ENCODE assay signal across 18 cellular contexts in the genomic region with DNA sequence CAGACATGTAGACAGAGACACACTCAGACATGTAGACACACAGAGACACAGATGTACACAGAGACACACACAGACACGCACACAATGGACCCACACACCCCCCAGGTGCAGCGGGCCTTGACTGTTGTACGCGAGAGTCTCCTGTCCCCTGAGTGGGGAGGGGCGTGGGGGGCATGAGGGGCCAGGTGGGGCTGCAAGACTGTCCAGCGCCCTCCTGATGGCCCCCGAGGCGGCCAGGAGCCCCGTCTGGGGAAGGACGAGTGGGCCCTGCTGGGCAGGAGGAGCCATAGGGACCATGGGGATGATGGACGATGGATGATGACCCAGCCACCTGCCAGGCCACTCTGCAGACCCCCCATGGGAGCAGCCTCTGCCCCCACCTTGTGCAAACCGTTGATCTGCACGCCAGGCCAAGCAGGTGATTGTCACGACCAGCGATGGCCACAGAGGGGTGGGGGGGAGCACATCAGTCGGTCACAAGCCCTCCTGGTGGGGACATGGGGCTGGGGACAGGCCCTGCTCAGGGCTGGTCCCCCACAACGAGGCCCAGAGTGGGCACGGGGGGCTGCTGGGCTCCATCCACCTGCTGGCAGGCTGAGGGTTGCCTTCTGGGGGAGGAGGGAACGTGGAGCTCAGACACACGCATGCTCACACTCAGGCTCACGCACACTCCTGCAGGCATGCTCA. TPM values are rescaled to one million over a fixed set of nuclear protein-coding genes. Genes with fewer than 3 reads are reported as not detected.
DNase-seq lines count a peak whose midpoint lies in the region; ATAC-seq, FAIRE-seq and TF ChIP-seq lines count a peak whose summit lies in the region.
"Had no signal": no experiment of that assay in that cellular context is flagged by ENCODE, and none has a peak within 500 bp of the region (broad histone marks: within the 10 kb centered on the region; RNA-seq: fewer than 3 reads in every experiment).

No MANE protein-coding gene starts in this region.

- H3K79me2 ChIP-seq in HepG2 (ENCODE audit: insufficient read depth, low read length) (no peaks in the 10 kb centered on the region), HCT116 (ENCODE audit: insufficient read depth, low read length) (no peaks in the 10 kb centered on the region)

- H3K9ac ChIP-seq in HepG2 (ENCODE audit: insufficient read depth, low read depth, low read length) (no peak overlapping the region), HCT116 (ENCODE audit: low read length) (no peak overlapping the region)

- TF ChIP-seq CTCF in HepG2 (CRISPR knock-in tag; IDR thresholded peaks at IDR 0.05), result no peak
- TF ChIP-seq CTCF in right lobe of liver (IDR thresholded peaks at IDR 0.05), result no peak
- no peak for TF ChIP-seq CTCF in HCT116 (IDR thresholded peaks at IDR 0.05 in 2 of 3, conservative IDR thresholded peaks at IDR 0.05 in 1 of 3; ENCODE audit: borderline replicate concordance in 1 of 3, insufficient read depth in 1 of 3, low read depth in 2 of 3, low read length in 2 of 3)
- peak; percentile 20 for TF ChIP-seq CTCF in type B pancreatic cell (conservative IDR thresholded peaks at IDR 0.05)
- TF ChIP-seq CTCF in nephron progenitor cell (IDR thresholded peaks at IDR 0.05), result no peak
- TF ChIP-seq CTCF in RWPE1 (conservative IDR thresholded peaks at IDR 0.05; ENCODE audit: low read depth), result no peak

- TF ChIP-seq EP300 in HepG2 (IDR thresholded peaks at IDR 0.05; ENCODE audit: low read depth in 2 of 2, low read length in 2 of 2) (no peak), HepG2 (CRISPR knock-in tag; IDR thresholded peaks at IDR 0.05; ENCODE audit: borderline replicate concordance) (no peak)

- H3K27me3 ChIP-seq in HepG2 (ENCODE audit: control insufficient read depth in 1 of 2, insufficient read depth in 2 of 2, low read length in 2 of 2) (peaks cover 19 to 65% of the 10 kb centered on the region in 2 experiments), right lobe of liver (peaks cover 0 to 5% of the 10 kb centered on the region in 2 donors), HCT116 (ENCODE audit: insufficient read depth, low read length) (no peaks in the 10 kb centered on the region)

- no peak for TF ChIP-seq POLR2A in HepG2 (IDR thresholded peaks at IDR 0.05; ENCODE audit: insufficient read depth in 1 of 2, low read depth in 2 of 2, low read length in 2 of 2)
- TF ChIP-seq POLR2A in right lobe of liver (IDR thresholded peaks at IDR 0.05), result no peak
- TF ChIP-seq POLR2A in HCT116 (IDR thresholded peaks at IDR 0.05; ENCODE audit: borderline replicate concordance, extremely low read depth, insufficient read depth, insufficient read length), result no peak
- TF ChIP-seq POLR2A in erythroblast (IDR thresholded peaks at IDR 0.05; ENCODE audit: low read length), result no peak

- H3K4me3 Mint-ChIP-seq in type B pancreatic cell, result no peak overlapping the region
- H3K4me3 Mint-ChIP-seq in nephron progenitor cell, result no peak overlapping the region

- H3K36me3 ChIP-seq in HepG2 (replicated peaks in 1 of 2; ENCODE audit: control insufficient read depth in 1 of 2, insufficient read depth in 2 of 2, low read length in 2 of 2) (no peaks in the 10 kb centered on the region), right lobe of liver (no peaks in the 10 kb centered on the region), HCT116 (ENCODE audit: control insufficient read depth in 1 of 2, insufficient read depth in 2 of 2, low read length in 2 of 2) (no peaks in the 10 kb centered on the region)

- no peaks in the 10 kb centered on the region for H3K9me2 ChIP-seq in HCT116 (ENCODE audit: insufficient read depth)

- H3K27ac ChIP-seq in HepG2 (ENCODE audit: extremely low read length, insufficient read depth, low read length), result no peak overlapping the region
- H3K27ac ChIP-seq in right lobe of liver, result no peak overlapping the region
- no peak overlapping the region for H3K27ac ChIP-seq in HCT116 (ENCODE audit: low read depth, low read length)
- no peak overlapping the region for H3K27ac ChIP-seq in RWPE1

- no peaks in the 10 kb centered on the region for H3K9me3 Mint-ChIP-seq in type B pancreatic cell
- H3K9me3 Mint-ChIP-seq in nephron progenitor cell, result no peaks in the 10 kb centered on the region
- H3K9me3 Mint-ChIP-seq: CD14-positive monocyte had no signal

- ATAC-seq in HepG2, result peak; percentile 62
- no peak for ATAC-seq in right lobe of liver
- ATAC-seq in HCT116, result 0 out of 2 replicates have a peak, but pooled peaks have one; percentile 28
- ATAC-seq in HG03354 (IDR thresholded peaks at IDR 0.05; ENCODE audit: poor library complexity, severe bottlenecking, unreplicated experiment), result no peak

- DNase-seq in HepG2 (ENCODE audit: low spot score) (no peak), right lobe of liver (no peak), HCT116 (ENCODE audit: low read depth, low spot score) (no peak), erythroblast (lab: John Stamatoyannopoulos, UW) (peak; percentile 24 to 35), type B pancreatic cell (ENCODE audit: extremely low spot score, unreplicated experiment) (no peak), nephron progenitor cell (no peak), RWPE1 (ENCODE audit: low spot score) (no peak)
- DNase-seq: DMS153, KG1, NCI-H1417 treated with DMSO at 0.1 percent for 48 hours, NCI-H2029, NCI-H2171, NCI-H446 treated with DMSO at 0.1 percent for 48 hours, RPMI8226 had no signal

- FAIRE-seq in HepG2 (lab: Jason Lieb, UNC), result no peak

- BruUV-seq in HepG2 (replicated peaks; lab: Mats Ljungman, UMichigan) (no TSS peak), HCT116 (replicated peaks; lab: Mats Ljungman, UMichigan) (no TSS peak)

- CTCF ChIA-PET in HepG2 (lab: Yijun Ruan, JAX; ENCODE audit: low intra/inter-chr PET ratio, low total read pairs) (no interaction called here), HCT116 (lab: Charles Lee) (no interaction called here), RWPE1 (lab: Yijun Ruan, JAX) (no interaction called here)

- RAD21 ChIA-PET in HCT116 (lab: Charles Lee; ENCODE audit: low non-redundant PET in 1 of 2, low total read pairs in 2 of 2, uncharacterized antibody in 2 of 2, unreplicated experiment in 2 of 2), result no interaction called here

- H3K36me3 Mint-ChIP-seq in type B pancreatic cell (no peaks in the 10 kb centered on the region), nephron progenitor cell (ENCODE audit: low read depth) (no peaks in the 10 kb centered on the region)
- H3K36me3 Mint-ChIP-seq: CD14-positive monocyte had no signal

- H3K27me3 Mint-ChIP-seq in type B pancreatic cell, result peaks cover 15% of the 10 kb centered on the region
- H3K27me3 Mint-ChIP-seq in nephron progenitor cell (ENCODE audit: low read depth, poor library complexity), result peaks cover 23% of the 10 kb centered on the region

- POLR2A ChIA-PET in HepG2 (lab: Yijun Ruan, JAX), result no interaction called here
- POLR2A ChIA-PET in HCT116 (lab: Charles Lee), result no interaction called here
- POLR2A ChIA-PET in RWPE1 (lab: Yijun Ruan, JAX; ENCODE audit: low non-redundant PET), result no interaction called here

- H3K9me3 ChIP-seq in HepG2 (ENCODE audit: low read length) (no peaks in the 10 kb centered on the region), right lobe of liver (no peaks in the 10 kb centered on the region), HCT116 (ENCODE audit: control insufficient read depth in 1 of 2, insufficient read depth in 1 of 2, low read depth in 1 of 2, low read length in 2 of 2) (no peaks in the 10 kb centered on the region)

- H3K4me1 ChIP-seq in HepG2 (ENCODE audit: insufficient read depth, low read length) (peaks cover 33% of the 10 kb centered on the region), right lobe of liver (no peaks in the 10 kb centered on the region), HCT116 (ENCODE audit: control insufficient read depth in 1 of 2, insufficient read depth in 2 of 2, low read length in 2 of 2) (peaks cover 0 to 9% of the 10 kb centered on the region in 2 experiments; a peak in 1 of 4 replicates)

- peaks cover 4% of the 10 kb centered on the region for H3K4me1 Mint-ChIP-seq in type B pancreatic cell (ENCODE audit: unreplicated experiment)
- peaks cover 50% of the 10 kb centered on the region for H3K4me1 Mint-ChIP-seq in nephron progenitor cell

- 17% methylated on average over 3 of the region's 21 CpGs for WGBS in HepG2 (ENCODE audit: low lambda C conversion rate)
- 24% methylated on average over 4 of the region's 21 CpGs for WGBS in right lobe of liver (ENCODE audit: insufficient coverage, low coverage, low lambda C conversion rate, missing lambda C conversion rate)

- in situ Hi-C loops in HepG2 (cut with HindIII; ENCODE audit: extremely low pct_ligation_motif_present, low pct_unique_long_range_greater_than_20kb), result no loop called here

- H2AFZ ChIP-seq in HepG2 (ENCODE audit: low read length) (no peak overlapping the region), HCT116 (ENCODE audit: low read depth, low read length, poor library complexity, severe bottlenecking) (no peak overlapping the region)

- intact Hi-C loops in HepG2 (cut with micrococcal nuclease; ENCODE audit: unreplicated experiment), result no loop called here
- intact Hi-C loops in right lobe of liver (cut with DNase I), result no loop called here
- intact Hi-C loops in HCT116 (cut with micrococcal nuclease), result no loop called here

- H4K20me1 ChIP-seq in HepG2 (ENCODE audit: insufficient read depth, low read length) (no peaks in the 10 kb centered on the region), HCT116 (ENCODE audit: insufficient read depth) (no peaks in the 10 kb centered on the region)

- H3K4me2 ChIP-seq in HepG2 (ENCODE audit: low read depth, low read length) (no peak overlapping the region), HCT116 (ENCODE audit: low read length) (no peak overlapping the region)

- H3K4me3 ChIP-seq in HepG2 (replicated peaks in 1 of 3; ENCODE audit: insufficient read depth in 1 of 3, low read depth in 2 of 3, low read length in 3 of 3) (no peak overlapping the region), right lobe of liver (no peak overlapping the region), HCT116 (replicated peaks in 1 of 2; ENCODE audit: low read depth in 1 of 2, low read length in 2 of 2) (no peak overlapping the region)

- no peak overlapping the region for H3K27ac Mint-ChIP-seq in type B pancreatic cell
- H3K27ac Mint-ChIP-seq in nephron progenitor cell, result no peak overlapping the region

- TF ChIP-seq RAD21 in HepG2 (CRISPR knock-in tag; IDR thresholded peaks at IDR 0.05), result no peak
- TF ChIP-seq RAD21 in HCT116 (IDR thresholded peaks at IDR 0.05; ENCODE audit: low read depth), result no peak

RNA-seq across cellular contexts. Expression of a gene that starts 11.6 kb away (rescaled TPM):
- total RNA-seq in HepG2 (2016; rRNA removed; fragmentation: Illumina TruSeq; extraction: Trizol) (not detected in 2 replicates), right lobe of liver (under 1 TPM; 0.09 to 0.38 (median 0.19) TPM), HCT116 (2021; ENCODE audit: unreplicated experiment) (not detected), type B pancreatic cell (ENCODE audit: low replicate concordance) (not detected in 2 replicates)
- not detected in 2 replicates for total RNA-seq in HepG2 (2016; cell fraction: cytosol; rRNA removed; fragmentation: Illumina TruSeq; extraction: Trizol; ENCODE audit: low read depth)
- not detected in 2 replicates for total RNA-seq in HepG2 (2016; cell fraction: insoluble cytoplasmic fraction; rRNA removed; fragmentation: Illumina TruSeq; extraction: Trizol)
- not detected in 2 replicates for total RNA-seq in HepG2 (2016; cell fraction: membrane; rRNA removed; fragmentation: Illumina TruSeq; extraction: Trizol)
- total RNA-seq in HepG2 (2016; cell fraction: nucleus; rRNA removed; fragmentation: Illumina TruSeq; extraction: Trizol), result not detected in 2 replicates
- not detected in 2 replicates for polyA plus RNA-seq in HepG2 (2011; rRNA removed)
- polyA plus RNA-seq in HepG2 (2011; cell fraction: cytosol; rRNA removed), result not detected in 2 replicates
- polyA plus RNA-seq in HepG2 (2011; cell fraction: nucleus; rRNA removed), result not detected in 2 replicates
- polyA plus RNA-seq in HepG2 (2012), result not detected in 2 replicates
- not detected in 2 replicates for polyA plus RNA-seq in HepG2 (2016; cell fraction: cytosol; fragmentation: Illumina TruSeq; extraction: Trizol; ENCODE audit: low read depth)
- polyA plus RNA-seq in HepG2 (2016; cell fraction: insoluble cytoplasmic fraction; fragmentation: Illumina TruSeq; extraction: Trizol; ENCODE audit: low read depth), result not detected in 2 replicates
- not detected in 2 replicates for polyA plus RNA-seq in HepG2 (2016; cell fraction: membrane; fragmentation: Illumina TruSeq; extraction: Trizol; ENCODE audit: low read depth)
- not detected in 2 replicates for polyA plus RNA-seq in HepG2 (2016; cell fraction: nucleus; fragmentation: Illumina TruSeq; extraction: Trizol; ENCODE audit: insufficient read depth, low read depth)
- not detected in 2 replicates for polyA minus RNA-seq in HepG2 (2011; rRNA and poly(A)+ RNA removed; ENCODE audit: low replicate concordance)
- not detected in 2 replicates for polyA minus RNA-seq in HepG2 (2011; cell fraction: cytosol; rRNA and poly(A)+ RNA removed)
- polyA minus RNA-seq in HepG2 (2011; cell fraction: nucleus; rRNA and poly(A)+ RNA removed), result not detected in 2 replicates
- polyA plus RNA-seq in HCT116 (2012), result not detected in 2 replicates
- total RNA-seq: A673, H4 had no signal

RNA-seq across cellular contexts. Expression of a gene that starts 19.2 kb away (rescaled TPM):
- total RNA-seq in HepG2 (2016; rRNA removed; fragmentation: Illumina TruSeq; extraction: Trizol) (not detected in 2 replicates), right lobe of liver (not detected), HCT116 (2021; ENCODE audit: unreplicated experiment) (not detected), type B pancreatic cell (ENCODE audit: low replicate concordance) (not detected in 2 replicates)
- total RNA-seq in HepG2 (2016; cell fraction: cytosol; rRNA removed; fragmentation: Illumina TruSeq; extraction: Trizol; ENCODE audit: low read depth), result not detected in 2 replicates
- not detected in 2 replicates for total RNA-seq in HepG2 (2016; cell fraction: insoluble cytoplasmic fraction; rRNA removed; fragmentation: Illumina TruSeq; extraction: Trizol)
- not detected in 2 replicates for total RNA-seq in HepG2 (2016; cell fraction: membrane; rRNA removed; fragmentation: Illumina TruSeq; extraction: Trizol)
- total RNA-seq in HepG2 (2016; cell fraction: nucleus; rRNA removed; fragmentation: Illumina TruSeq; extraction: Trizol), result not detected in 2 replicates
- not detected in 2 replicates for polyA plus RNA-seq in HepG2 (2011; rRNA removed)
- polyA plus RNA-seq in HepG2 (2011; cell fraction: cytosol; rRNA removed), result not detected in 2 replicates
- polyA plus RNA-seq in HepG2 (2011; cell fraction: nucleus; rRNA removed), result not detected in 2 replicates
- not detected in 2 replicates for polyA plus RNA-seq in HepG2 (2012)
- not detected in 2 replicates for polyA plus RNA-seq in HepG2 (2016; cell fraction: cytosol; fragmentation: Illumina TruSeq; extraction: Trizol; ENCODE audit: low read depth)
- polyA plus RNA-seq in HepG2 (2016; cell fraction: insoluble cytoplasmic fraction; fragmentation: Illumina TruSeq; extraction: Trizol; ENCODE audit: low read depth), result not detected in 2 replicates
- polyA plus RNA-seq in HepG2 (2016; cell fraction: membrane; fragmentation: Illumina TruSeq; extraction: Trizol; ENCODE audit: low read depth), result not detected in 2 replicates
- not detected in 2 replicates for polyA plus RNA-seq in HepG2 (2016; cell fraction: nucleus; fragmentation: Illumina TruSeq; extraction: Trizol; ENCODE audit: insufficient read depth, low read depth)
- polyA minus RNA-seq in HepG2 (2011; rRNA and poly(A)+ RNA removed; ENCODE audit: low replicate concordance), result not detected in 2 replicates
- polyA minus RNA-seq in HepG2 (2011; cell fraction: cytosol; rRNA and poly(A)+ RNA removed), result not detected in 2 replicates
- polyA minus RNA-seq in HepG2 (2011; cell fraction: nucleus; rRNA and poly(A)+ RNA removed), result not detected in 2 replicates
- polyA plus RNA-seq in HCT116 (2012), result not detected in 2 replicates
- total RNA-seq: A673, H4 had no signal

RNA-seq across cellular contexts. Expression of a gene that starts 27.4 kb away (rescaled TPM):
- total RNA-seq in HepG2 (2016; rRNA removed; fragmentation: Illumina TruSeq; extraction: Trizol), result 0.07 and 0.93 TPM in 2 replicates
- not detected in 2 replicates for total RNA-seq in HepG2 (2016; cell fraction: cytosol; rRNA removed; fragmentation: Illumina TruSeq; extraction: Trizol; ENCODE audit: low read depth)
- 0.37 TPM in 1 of 2 replicates, not detected in the other for total RNA-seq in HepG2 (2016; cell fraction: insoluble cytoplasmic fraction; rRNA removed; fragmentation: Illumina TruSeq; extraction: Trizol)
- total RNA-seq in HepG2 (2016; cell fraction: membrane; rRNA removed; fragmentation: Illumina TruSeq; extraction: Trizol), result 0.06 TPM in 1 of 2 replicates, not detected in the other
- 0.34 and 0.50 TPM in 2 replicates for total RNA-seq in HepG2 (2016; cell fraction: nucleus; rRNA removed; fragmentation: Illumina TruSeq; extraction: Trizol)
- polyA plus RNA-seq in HepG2 (2011; rRNA removed), result 0.24 and 0.65 TPM in 2 replicates
- polyA plus RNA-seq in HepG2 (2011; cell fraction: cytosol; rRNA removed), result 0.04 and 0.11 TPM in 2 replicates
- 4.2 and 6.4 TPM in 2 replicates for polyA plus RNA-seq in HepG2 (2011; cell fraction: nucleus; rRNA removed)
- polyA plus RNA-seq in HepG2 (2012), result 0.08 and 0.77 TPM in 2 replicates
- not detected in 2 replicates for polyA plus RNA-seq in HepG2 (2016; cell fraction: cytosol; fragmentation: Illumina TruSeq; extraction: Trizol; ENCODE audit: low read depth)
- polyA plus RNA-seq in HepG2 (2016; cell fraction: insoluble cytoplasmic fraction; fragmentation: Illumina TruSeq; extraction: Trizol; ENCODE audit: low read depth), result not detected in 2 replicates
- 0.06 TPM in 1 of 2 replicates, not detected in the other for polyA plus RNA-seq in HepG2 (2016; cell fraction: membrane; fragmentation: Illumina TruSeq; extraction: Trizol; ENCODE audit: low read depth)
- 0.60 and 0.63 TPM in 2 replicates for polyA plus RNA-seq in HepG2 (2016; cell fraction: nucleus; fragmentation: Illumina TruSeq; extraction: Trizol; ENCODE audit: insufficient read depth, low read depth)
- polyA minus RNA-seq in HepG2 (2011; rRNA and poly(A)+ RNA removed; ENCODE audit: low replicate concordance), result 0.06 and 2.8 TPM in 2 replicates
- not detected in 2 replicates for polyA minus RNA-seq in HepG2 (2011; cell fraction: cytosol; rRNA and poly(A)+ RNA removed)
- polyA minus RNA-seq in HepG2 (2011; cell fraction: nucleus; rRNA and poly(A)+ RNA removed), result 1.6 and 1.7 TPM in 2 replicates
- total RNA-seq in right lobe of liver, result 1 to 10 TPM; 2.6 to 8.8 (median 5.2) TPM
- 4.1 TPM for total RNA-seq in HCT116 (2021; ENCODE audit: unreplicated experiment)
- polyA plus RNA-seq in HCT116 (2012), result 1.1 and 2.4 TPM in 2 replicates
- 6.2 and 7.1 TPM in 2 replicates for total RNA-seq in type B pancreatic cell (ENCODE audit: low replicate concordance)

RNA-seq across cellular contexts. Expression of a gene that starts 59.4 kb away (rescaled TPM):
- total RNA-seq in HepG2 (2016; rRNA removed; fragmentation: Illumina TruSeq; extraction: Trizol) (34.5 and 44.1 TPM in 2 replicates), right lobe of liver (10 to 100 TPM; 19.6 to 30.0 (median 25.6) TPM), HCT116 (2021; ENCODE audit: unreplicated experiment) (35.4 TPM), type B pancreatic cell (ENCODE audit: low replicate concordance) (57.9 and 58.6 TPM in 2 replicates)
- total RNA-seq in HepG2 (2016; cell fraction: cytosol; rRNA removed; fragmentation: Illumina TruSeq; extraction: Trizol; ENCODE audit: low read depth), result 7.2 and 8.9 TPM in 2 replicates
- total RNA-seq in HepG2 (2016; cell fraction: insoluble cytoplasmic fraction; rRNA removed; fragmentation: Illumina TruSeq; extraction: Trizol), result 37.9 and 41.1 TPM in 2 replicates
- 17.0 and 24.0 TPM in 2 replicates for total RNA-seq in HepG2 (2016; cell fraction: membrane; rRNA removed; fragmentation: Illumina TruSeq; extraction: Trizol)
- total RNA-seq in HepG2 (2016; cell fraction: nucleus; rRNA removed; fragmentation: Illumina TruSeq; extraction: Trizol), result 16.5 and 20.7 TPM in 2 replicates
- 21.3 and 22.6 TPM in 2 replicates for polyA plus RNA-seq in HepG2 (2011; rRNA removed)
- 14.3 and 19.4 TPM in 2 replicates for polyA plus RNA-seq in HepG2 (2011; cell fraction: cytosol; rRNA removed)
- 51.6 and 62.8 TPM in 2 replicates for polyA plus RNA-seq in HepG2 (2011; cell fraction: nucleus; rRNA removed)
- polyA plus RNA-seq in HepG2 (2012), result 17.9 and 24.1 TPM in 2 replicates
- 4.7 and 4.8 TPM in 2 replicates for polyA plus RNA-seq in HepG2 (2016; cell fraction: cytosol; fragmentation: Illumina TruSeq; extraction: Trizol; ENCODE audit: low read depth)
- polyA plus RNA-seq in HepG2 (2016; cell fraction: insoluble cytoplasmic fraction; fragmentation: Illumina TruSeq; extraction: Trizol; ENCODE audit: low read depth), result 34.0 and 36.8 TPM in 2 replicates
- polyA plus RNA-seq in HepG2 (2016; cell fraction: membrane; fragmentation: Illumina TruSeq; extraction: Trizol; ENCODE audit: low read depth), result 8.5 and 11.7 TPM in 2 replicates
- 51.1 and 52.9 TPM in 2 replicates for polyA plus RNA-seq in HepG2 (2016; cell fraction: nucleus; fragmentation: Illumina TruSeq; extraction: Trizol; ENCODE audit: insufficient read depth, low read depth)
- 49.0 and 64.6 TPM in 2 replicates for polyA minus RNA-seq in HepG2 (2011; rRNA and poly(A)+ RNA removed; ENCODE audit: low replicate concordance)
- polyA minus RNA-seq in HepG2 (2011; cell fraction: cytosol; rRNA and poly(A)+ RNA removed), result 16.4 and 17.1 TPM in 2 replicates
- polyA minus RNA-seq in HepG2 (2011; cell fraction: nucleus; rRNA and poly(A)+ RNA removed), result 29.6 and 40.8 TPM in 2 replicates
- 28.2 and 32.7 TPM in 2 replicates for polyA plus RNA-seq in HCT116 (2012)

RNA-seq across cellular contexts. Expression of a gene that starts 59.5 kb away (rescaled TPM):
- total RNA-seq in HepG2 (2016; rRNA removed; fragmentation: Illumina TruSeq; extraction: Trizol), result 53.4 and 66.4 TPM in 2 replicates
- total RNA-seq in HepG2 (2016; cell fraction: cytosol; rRNA removed; fragmentation: Illumina TruSeq; extraction: Trizol; ENCODE audit: low read depth), result 127 and 151 TPM in 2 replicates
- 45.9 and 63.3 TPM in 2 replicates for total RNA-seq in HepG2 (2016; cell fraction: insoluble cytoplasmic fraction; rRNA removed; fragmentation: Illumina TruSeq; extraction: Trizol)
- total RNA-seq in HepG2 (2016; cell fraction: membrane; rRNA removed; fragmentation: Illumina TruSeq; extraction: Trizol), result 118 and 128 TPM in 2 replicates
- total RNA-seq in HepG2 (2016; cell fraction: nucleus; rRNA removed; fragmentation: Illumina TruSeq; extraction: Trizol), result 24.0 and 36.2 TPM in 2 replicates
- polyA plus RNA-seq in HepG2 (2011; rRNA removed), result 35.6 and 37.0 TPM in 2 replicates
- polyA plus RNA-seq in HepG2 (2011; cell fraction: cytosol; rRNA removed), result 27.9 and 34.4 TPM in 2 replicates
- 40.1 and 48.7 TPM in 2 replicates for polyA plus RNA-seq in HepG2 (2011; cell fraction: nucleus; rRNA removed)
- 30.0 and 30.3 TPM in 2 replicates for polyA plus RNA-seq in HepG2 (2012)
- 150 and 156 TPM in 2 replicates for polyA plus RNA-seq in HepG2 (2016; cell fraction: cytosol; fragmentation: Illumina TruSeq; extraction: Trizol; ENCODE audit: low read depth)
- 57.9 and 63.8 TPM in 2 replicates for polyA plus RNA-seq in HepG2 (2016; cell fraction: insoluble cytoplasmic fraction; fragmentation: Illumina TruSeq; extraction: Trizol; ENCODE audit: low read depth)
- polyA plus RNA-seq in HepG2 (2016; cell fraction: membrane; fragmentation: Illumina TruSeq; extraction: Trizol; ENCODE audit: low read depth), result 121 and 129 TPM in 2 replicates
- 62.1 and 62.9 TPM in 2 replicates for polyA plus RNA-seq in HepG2 (2016; cell fraction: nucleus; fragmentation: Illumina TruSeq; extraction: Trizol; ENCODE audit: insufficient read depth, low read depth)
- polyA minus RNA-seq in HepG2 (2011; rRNA and poly(A)+ RNA removed; ENCODE audit: low replicate concordance), result 48.5 and 63.6 TPM in 2 replicates
- 11.6 and 21.1 TPM in 2 replicates for polyA minus RNA-seq in HepG2 (2011; cell fraction: cytosol; rRNA and poly(A)+ RNA removed)
- 13.3 and 16.2 TPM in 2 replicates for polyA minus RNA-seq in HepG2 (2011; cell fraction: nucleus; rRNA and poly(A)+ RNA removed)
- total RNA-seq in right lobe of liver, result 10 to 100 TPM; 17.4 to 30.2 (median 25.9) TPM
- 49.0 TPM for total RNA-seq in HCT116 (2021; ENCODE audit: unreplicated experiment)
- polyA plus RNA-seq in HCT116 (2012), result 54.0 and 68.0 TPM in 2 replicates
- total RNA-seq in type B pancreatic cell (ENCODE audit: low replicate concordance), result 39.7 and 51.9 TPM in 2 replicates

Comparison
In these comparisons a context has a peak if more than half of its experiments do, and no peak if none do; other contexts are left out.
1. ATAC-seq: peak in HepG2 (single experiment) and HCT116 (single experiment); none in right lobe of liver (0 of 4) and HG03354 (single experiment).
2. DNase-seq: peak in erythroblast (2 of 2); none in HepG2 (single experiment), right lobe of liver (0 of 3), HCT116 (single experiment), type B pancreatic cell (single experiment), nephron progenitor cell (single experiment) and RWPE1 (single experiment).